ENCODE assay signal across 27 cellular contexts in the genomic region with DNA sequence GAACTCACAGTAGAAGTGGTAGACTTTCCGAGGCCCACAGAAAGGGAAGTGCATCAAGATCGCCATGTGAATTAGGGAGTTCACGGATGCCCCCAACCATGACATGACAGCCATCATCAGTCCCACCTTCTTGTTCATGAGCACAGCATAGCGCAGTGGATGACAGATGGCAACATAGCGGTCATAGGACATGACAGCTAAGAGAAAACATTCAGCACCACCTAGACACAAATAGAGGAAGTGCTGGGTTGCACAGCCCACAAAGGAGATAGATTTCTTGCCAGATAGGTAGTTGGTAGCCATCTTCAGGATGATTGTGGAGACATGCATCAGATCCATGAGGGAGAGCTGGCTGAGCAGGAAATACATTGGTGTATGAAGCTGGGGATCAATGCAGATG. TPM values are rescaled to one million over a fixed set of nuclear protein-coding genes. Genes with fewer than 3 reads are reported as not detected.
A peak's percentile ranks its signal among the peaks of the same experiment; 100 is the strongest.
DNase-seq lines count a peak whose midpoint lies in the region; ATAC-seq and TF ChIP-seq lines count a peak whose summit lies in the region.
"Had no signal": no experiment of that assay in that cellular context is flagged by ENCODE, and none has a peak within 500 bp of the region (broad histone marks: within the 10 kb centered on the region; RNA-seq: fewer than 3 reads in every experiment).

No MANE protein-coding gene starts in this region.

- no peaks in the 10 kb centered on the region for H3K27me3 ChIP-seq in Loucy (ENCODE audit: insufficient read depth, low read length, poor library complexity, severe bottlenecking)
- no peaks in the 10 kb centered on the region for H3K27me3 ChIP-seq in mesendoderm (ENCODE audit: insufficient read depth, low read length, poor library complexity)
- H3K27me3 ChIP-seq in CD8-positive, alpha-beta memory T cell (ENCODE audit: insufficient read depth, low read length, poor library complexity, severe bottlenecking): no peaks in the 10 kb centered on the region
- H3K27me3 ChIP-seq: vagina had no signal

- no peaks in the 10 kb centered on the region for H3K4me1 Mint-ChIP-seq in CD8-positive, alpha-beta memory T cell

- no peak overlapping the region for H2BK5ac ChIP-seq in mesendoderm (ENCODE audit: low read length)

- H4K8ac ChIP-seq in mesendoderm (ENCODE audit: low read depth, low read length): no peak overlapping the region

- no peak overlapping the region for H2BK120ac ChIP-seq in mesendoderm (ENCODE audit: low read depth, low read length)

- H3K27ac Mint-ChIP-seq in CD8-positive, alpha-beta memory T cell: no peak overlapping the region
- H3K27ac Mint-ChIP-seq: stimulated activated naive CD8-positive, alpha-beta T cell treated with anti-CD3 and anti-CD28 coated beads, Interleukin-15, Interleukin-2, amounts not matched to agents 100 ng/mL and 50 ng/mL, for 24 hours had no signal

- H2BK15ac ChIP-seq in mesendoderm (replicated peaks; ENCODE audit: low read depth): no peak overlapping the region

- POLR2A ChIA-PET in CD8-positive, alpha-beta memory T cell (lab: Charles Lee): no interaction called here

- H3F3A ChIP-seq in Loucy (ENCODE audit: low read depth): no peaks in the 10 kb centered on the region

- CTCF ChIA-PET in CD8-positive, alpha-beta memory T cell (lab: Charles Lee): no interaction called here

- H3K27me3 Mint-ChIP-seq in CD8-positive, alpha-beta memory T cell: peaks cover 0 to under 1% of the 10 kb centered on the region in 2 donors
- H3K27me3 Mint-ChIP-seq: stimulated activated naive CD8-positive, alpha-beta T cell treated with anti-CD3 and anti-CD28 coated beads, Interleukin-15, Interleukin-2, amounts not matched to agents 100 ng/mL and 50 ng/mL, for 24 hours had no signal

- H4K20me1 ChIP-seq in Loucy (ENCODE audit: insufficient read depth, low read length, poor library complexity, severe bottlenecking): no peaks in the 10 kb centered on the region

- TF ChIP-seq CTCF in Loucy (conservative IDR thresholded peaks at IDR 0.05; ENCODE audit: low read length): peak; percentile 26; the same call in 1 of the 2 replicates

- H3K56ac ChIP-seq in mesendoderm (ENCODE audit: low read length): no peak overlapping the region

- no peaks in the 10 kb centered on the region for H3K4me1 ChIP-seq in Loucy (ENCODE audit: insufficient read depth, low read length, poor library complexity, severe bottlenecking)
- no peaks in the 10 kb centered on the region for H3K4me1 ChIP-seq in mesendoderm (ENCODE audit: control insufficient read depth, low read depth, low read length)
- H3K4me1 ChIP-seq in CD8-positive, alpha-beta memory T cell (ENCODE audit: insufficient read depth, low read length): no peaks in the 10 kb centered on the region
- H3K4me1 ChIP-seq: prostate gland, vagina had no signal

- no peaks in the 10 kb centered on the region for H3K9me3 Mint-ChIP-seq in CD8-positive, alpha-beta memory T cell
- H3K9me3 Mint-ChIP-seq: activated T-cell treated with anti-CD3 and anti-CD28 coated beads, Interleukin-2, amount 50 U/mL, for 4 hours; stimulated activated naive CD8-positive, alpha-beta T cell treated with anti-CD3 and anti-CD28 coated beads, Interleukin-15, Interleukin-2, amounts not matched to agents 100 ng/mL and 50 ng/mL, for 24 hours had no signal

- no peaks in the 10 kb centered on the region for H3K9me2 ChIP-seq in Loucy (replicated peaks; ENCODE audit: low read depth, low read length)

- H3K4ac ChIP-seq in mesendoderm (ENCODE audit: low read depth, low read length): no peak overlapping the region

- peak overlapping the region; percentile 30 for H3K23ac ChIP-seq in mesendoderm (ENCODE audit: low read length)

- H3K4me2 ChIP-seq in Loucy (ENCODE audit: low read depth, low read length, poor library complexity, severe bottlenecking): no peak overlapping the region
- H3K4me2 ChIP-seq in mesendoderm (ENCODE audit: low read length): no peak overlapping the region
- H3K4me2 ChIP-seq: PC-9 had no signal

- no peak overlapping the region for H2AFZ ChIP-seq in Loucy (ENCODE audit: low read length)
- H2AFZ ChIP-seq: PC-9 had no signal

- H3K79me1 ChIP-seq in mesendoderm (ENCODE audit: low read length): no peaks in the 10 kb centered on the region

- no peaks in the 10 kb centered on the region for H3K36me3 ChIP-seq in Loucy (ENCODE audit: insufficient read depth, low read length)
- no peaks in the 10 kb centered on the region for H3K36me3 ChIP-seq in mesendoderm (ENCODE audit: control insufficient read depth, insufficient read depth, low read length)
- no peaks in the 10 kb centered on the region for H3K36me3 ChIP-seq in CD8-positive, alpha-beta memory T cell (ENCODE audit: insufficient read depth, low read length)
- H3K36me3 ChIP-seq: prostate gland, thoracic aorta, vagina had no signal

- H3K9me3 ChIP-seq in Loucy (ENCODE audit: insufficient read depth, low read depth, low read length): no peaks in the 10 kb centered on the region
- H3K9me3 ChIP-seq in CD8-positive, alpha-beta memory T cell (ENCODE audit: low read length): no peaks in the 10 kb centered on the region
- H3K9me3 ChIP-seq: prostate gland, thoracic aorta, vagina had no signal

- H3K4me3 Mint-ChIP-seq in CD8-positive, alpha-beta memory T cell: no peak overlapping the region
- H3K4me3 Mint-ChIP-seq: activated T-cell treated with anti-CD3 and anti-CD28 coated beads, Interleukin-2, amount 50 U/mL, for 4 hours; stimulated activated naive CD8-positive, alpha-beta T cell treated with anti-CD3 and anti-CD28 coated beads, Interleukin-15, Interleukin-2, amounts not matched to agents 100 ng/mL and 50 ng/mL, for 24 hours had no signal

- peak; percentile 21 for DNase-seq in DMS53 (lab: John Stamatoyannopoulos, UW)
- no peak for DNase-seq in DMS53 treated with DMSO at 0.1 percent for 48 hours (lab: John Stamatoyannopoulos, UW; ENCODE audit: unreplicated experiment)
- DNase-seq in SIG-M5 (lab: John Stamatoyannopoulos, UW): peak; percentile 40
- DNase-seq in mesendoderm: no peak
- DNase-seq in activated CD8-positive, alpha-beta memory T cell treated with anti-CD3 and anti-CD28 coated beads, Interleukin-2, amount 50 U/mL, for 48 hours: no peak
- DNase-seq in CD8-positive, alpha-beta memory T cell: no peak
- DNase-seq: activated T-cell treated with anti-CD3 and anti-CD28 coated beads, Interleukin-2, amount 50 U/mL, for 4 hours; Calu3; HCEC 1CT; NCI-H1417; NCI-H345; NCI-H748 treated with DMSO at 0.1 percent for 48 hours; nucleus accumbens; PC-9; SHP77 had no signal

- H3K36me3 Mint-ChIP-seq in CD8-positive, alpha-beta memory T cell: peaks cover 0 to 5% (median 2%) of the 10 kb centered on the region in 3 donors

- H4K5ac ChIP-seq in mesendoderm (ENCODE audit: low read length): no peak overlapping the region

- no peak overlapping the region for H3K4me3 ChIP-seq in Loucy (ENCODE audit: low read length, poor library complexity, severe bottlenecking)
- no peak overlapping the region for H3K4me3 ChIP-seq in mesendoderm (ENCODE audit: low read length)
- H3K4me3 ChIP-seq in CD8-positive, alpha-beta memory T cell (ENCODE audit: low read length): no peak overlapping the region
- H3K4me3 ChIP-seq: PC-9, prostate gland, thoracic aorta, vagina had no signal

- WGBS in mesendoderm (ENCODE audit: extremely low coverage, insufficient coverage, low lambda C conversion rate): no CpG with 5 or more reads among the region's 5 CpGs

- H3K18ac ChIP-seq in mesendoderm (ENCODE audit: low read length): no peak overlapping the region

- H3K79me2 ChIP-seq in Loucy (ENCODE audit: insufficient read depth, low read length): no peaks in the 10 kb centered on the region
- H3K79me2 ChIP-seq in mesendoderm (ENCODE audit: control insufficient read depth, insufficient read depth, low read length): no peaks in the 10 kb centered on the region

- H2AK5ac ChIP-seq in mesendoderm (ENCODE audit: low read length): peak overlapping the region; percentile 24

- no peak overlapping the region for H3K27ac ChIP-seq in mesendoderm (ENCODE audit: low read depth, low read length)
- no peak overlapping the region for H3K27ac ChIP-seq in CD8-positive, alpha-beta memory T cell (ENCODE audit: low read depth, low read length)
- H3K27ac ChIP-seq: 22Rv1, C4-2B, PC-9, prostate gland, thoracic aorta, vagina had no signal

- no peak for ATAC-seq in HG02973 (IDR thresholded peaks at IDR 0.05; ENCODE audit: unreplicated experiment)
- ATAC-seq: activated T-cell treated with anti-CD3 and anti-CD28 coated beads, Interleukin-2, amount 50 U/mL, for 4 hours had no signal

- H3K9ac ChIP-seq in Loucy (ENCODE audit: low read depth, low read length, poor library complexity, severe bottlenecking) (no peak overlapping the region), mesendoderm (ENCODE audit: low read length) (no peak overlapping the region)

RNA-seq across cellular contexts. Expression of gene OR2AE1, which starts 0.3 kb away (rescaled TPM):
- polyA plus RNA-seq in mesendoderm (2013, experiment 1 of 2): not detected
- polyA plus RNA-seq in mesendoderm (2013, experiment 2 of 2): not detected
- under 1 TPM in 1 of 2 experiments, not detected in 1; 0.26 TPM for total RNA-seq in CD8-positive, alpha-beta memory T cell
- polyA plus RNA-seq in CD8-positive, alpha-beta memory T cell: not detected
- total RNA-seq: Calu3, Daoy, dermis microvascular lymphatic vessel endothelial cell, endothelial cell of umbilical vein, glomerular endothelial cell, PC-9, prostate gland, vagina had no signal

RNA-seq across cellular contexts. Expression of gene TRIM4, which starts 42.8 kb away (rescaled TPM):
- polyA plus RNA-seq in mesendoderm (2013, experiment 1 of 2): 0.94 TPM
- polyA plus RNA-seq in mesendoderm (2013, experiment 2 of 2): 0.69 TPM
- total RNA-seq in CD8-positive, alpha-beta memory T cell: 10 to 100 TPM; 30.0 to 31.0 TPM
- polyA plus RNA-seq in CD8-positive, alpha-beta memory T cell: 25.8 TPM

RNA-seq across cellular contexts. Expression of gene CYP3A43, which starts 48.7 kb away (rescaled TPM):
- polyA plus RNA-seq in mesendoderm (2013, experiment 1 of 2): not detected
- not detected for polyA plus RNA-seq in mesendoderm (2013, experiment 2 of 2)
- total RNA-seq in CD8-positive, alpha-beta memory T cell: not detected
- polyA plus RNA-seq in CD8-positive, alpha-beta memory T cell: not detected
- total RNA-seq: activated T-cell treated with anti-CD3 and anti-CD28 coated beads, Interleukin-2, amount 50 U/mL, for 4 hours; Calu3; Daoy; dermis microvascular lymphatic vessel endothelial cell; endothelial cell of umbilical vein; glomerular endothelial cell; PC-9; vagina had no signal
- polyA plus RNA-seq: endothelial cell of umbilical vein had no signal

RNA-seq across cellular contexts. Expression of gene GJC3, which starts 52.9 kb away (rescaled TPM):
- polyA plus RNA-seq in mesendoderm (2013, experiment 1 of 2): 0.77 TPM
- 0.63 TPM for polyA plus RNA-seq in mesendoderm (2013, experiment 2 of 2)
- under 1 TPM in 1 of 2 experiments, not detected in 1; 0.20 TPM for total RNA-seq in CD8-positive, alpha-beta memory T cell
- not detected for polyA plus RNA-seq in CD8-positive, alpha-beta memory T cell
- total RNA-seq: Calu3, Daoy, endothelial cell of umbilical vein, PC-9, vagina had no signal

Comparison
In these comparisons a context has a peak if more than half of its experiments do, and no peak if none do; other contexts are left out.
1. DNase-seq: peak in DMS53 (single experiment) and SIG-M5 (single experiment); none in DMS53 treated with DMSO at 0.1 percent for 48 hours (single experiment), mesendoderm (single experiment), activated CD8-positive, alpha-beta memory T cell treated with anti-CD3 and anti-CD28 coated beads, Interleukin-2, amount 50 U/mL, for 48 hours (single experiment) and CD8-positive, alpha-beta memory T cell (0 of 5).